In genomic region chr2:189783451-189783926, GRCh38 we compare ENCODE assay signal across 8 cellular contexts. TPM values are rescaled to one million over a fixed set of nuclear protein-coding genes. Genes with fewer than 3 reads are reported as not detected.
DNase-seq lines count a peak whose midpoint lies in the region; ATAC-seq, FAIRE-seq and TF ChIP-seq lines count a peak whose summit lies in the region.

No MANE protein-coding gene starts in this region.

- H3K27ac ChIP-seq in duodenal mucosa (ENCODE audit: low read depth, low read length) (peak overlapping the region; percentile 95), vagina (peak overlapping the region; percentile 91)

- ATAC-seq in GM19023 (IDR thresholded peaks at IDR 0.05; ENCODE audit: unreplicated experiment) (peak; percentile 6), HG03196 (IDR thresholded peaks at IDR 0.05; ENCODE audit: unreplicated experiment) (peak; percentile 9), GM19328 (IDR thresholded peaks at IDR 0.05; ENCODE audit: unreplicated experiment) (no peak)

- TF ChIP-seq CTCF in CD14-positive monocyte (IDR thresholded peaks at IDR 0.05) = no peak
- no peak for TF ChIP-seq CTCF in vagina (IDR thresholded peaks at IDR 0.05)

- H3K36me3 ChIP-seq in duodenal mucosa (ENCODE audit: control insufficient read depth in 1 of 2, insufficient read depth in 2 of 2, low read length in 2 of 2) (peaks cover 10 to 21% of the 10 kb centered on the region in 2 donors), vagina (peaks cover 0 to 23% of the 10 kb centered on the region in 2 donors)

- peak overlapping the region; percentile 88 to 90 for H3K9ac ChIP-seq in duodenal mucosa (ENCODE audit: low read depth in 1 of 2, low read length in 2 of 2)

- no peaks in the 10 kb centered on the region for H3K27me3 Mint-ChIP-seq in CD14-positive monocyte (ENCODE audit: low read depth in 3 of 3)

- DNase-seq in CD14-positive monocyte (ENCODE audit: low spot score) (no peak), RCC 7860 (ENCODE audit: low spot score) (no peak), midbrain (lab: John Stamatoyannopoulos, UW) (peak; percentile 40), vagina (ENCODE audit: extremely low spot score in 2 of 2) (no peak)

- intact Hi-C loops in CD14-positive monocyte (cut with micrococcal nuclease) = loop anchor here (5.0 to 10.0 kb wide), 3 partner anchors 111 to 339 kb away; partner anchors contain the start of genes ANKAR (in 1 of the 2), ASNSD1 (in 1 of the 2) and WDR75 (in 1 of the 2)
- intact Hi-C loops in vagina (cut with DNase I) = no loop called here

- no peaks in the 10 kb centered on the region for H3K9me3 ChIP-seq in duodenal mucosa (ENCODE audit: control insufficient read depth in 1 of 2, low read length in 2 of 2)
- H3K9me3 ChIP-seq in vagina = no peaks in the 10 kb centered on the region

- H3K4me1 ChIP-seq in duodenal mucosa (ENCODE audit: control insufficient read depth in 1 of 2, insufficient read depth in 2 of 2, low read length in 2 of 2) (peaks cover 18 to 24% of the 10 kb centered on the region in 2 donors), vagina (peaks cover 51% of the 10 kb centered on the region)

- peak overlapping the region; percentile 89 to 97 (median 94) for H3K27ac Mint-ChIP-seq in CD14-positive monocyte

- H3K4me1 Mint-ChIP-seq in CD14-positive monocyte = peaks cover 36% of the 10 kb centered on the region

- H3K36me3 Mint-ChIP-seq in CD14-positive monocyte = peaks cover 30 to 37% of the 10 kb centered on the region in 2 donors

- H3K27me3 ChIP-seq in duodenal mucosa (ENCODE audit: control insufficient read depth in 1 of 2, insufficient read depth in 2 of 2, low read length in 2 of 2) (no peaks in the 10 kb centered on the region), vagina (no peaks in the 10 kb centered on the region)

- peak overlapping the region; percentile 90 to 93 for H3K4me3 ChIP-seq in duodenal mucosa (ENCODE audit: low read depth in 1 of 2, low read length in 2 of 2)
- H3K4me3 ChIP-seq in vagina = peak overlapping the region; percentile 60 to 84

- no peaks in the 10 kb centered on the region for H3K9me3 Mint-ChIP-seq in CD14-positive monocyte

- H3K4me3 Mint-ChIP-seq in CD14-positive monocyte = peak overlapping the region; percentile 90 to 94

- TF ChIP-seq POLR2A in vagina (IDR thresholded peaks at IDR 0.05) = no peak

- FAIRE-seq in RCC 7860 (lab: Jason Lieb, UNC) = peak; percentile 42

RNA-seq across cellular contexts. Expression of gene ORMDL1, which starts 0.7 kb away (rescaled TPM):
- polyA plus RNA-seq in CD14-positive monocyte = 10 to 100 TPM; 76.4 to 93.2 TPM
- total RNA-seq in vagina = 58.9 TPM

RNA-seq across cellular contexts. Expression of gene PMS1, which starts 0.8 kb away (rescaled TPM):
- polyA plus RNA-seq in CD14-positive monocyte = 1 to 10 TPM; 3.7 to 7.8 TPM
- total RNA-seq in vagina = 20.1 TPM

RNA-seq across cellular contexts. Expression of gene OSGEPL1, which starts 20.9 kb away (rescaled TPM):
- polyA plus RNA-seq in CD14-positive monocyte = 1 to 10 TPM; 2.1 to 2.6 TPM
- 8.1 TPM for total RNA-seq in vagina
